ENCODE assay signal across 27 cellular contexts in the genomic region with DNA sequence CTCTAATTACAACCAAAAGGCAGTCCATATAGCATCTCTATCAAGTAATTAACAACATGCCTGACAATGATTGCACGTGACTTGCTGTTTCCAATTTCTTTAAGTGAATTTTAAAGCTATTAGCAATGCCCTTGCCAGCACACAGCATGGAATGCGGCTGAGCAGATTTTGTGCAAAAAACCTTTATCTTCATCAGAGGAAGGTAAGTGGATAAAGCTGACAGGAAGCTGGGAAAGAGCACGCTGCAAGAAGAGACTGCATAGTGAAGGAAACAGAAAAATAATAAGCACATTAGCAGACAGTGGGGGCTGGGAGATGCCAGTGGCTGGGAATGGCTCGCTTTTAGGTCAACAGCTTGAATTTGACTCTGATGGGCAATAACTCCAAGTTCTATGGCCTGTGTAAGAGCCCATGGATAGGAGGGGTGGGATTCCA.
DNase-seq lines count a peak whose midpoint lies in the region; ATAC-seq, FAIRE-seq and TF ChIP-seq lines count a peak whose summit lies in the region.
"Had no signal": no experiment of that assay in that cellular context is flagged by ENCODE, and none has a peak within 500 bp of the region (broad histone marks: within the 10 kb centered on the region; RNA-seq: fewer than 3 reads in every experiment).

No MANE protein-coding gene starts in this region.

- no peaks in the 10 kb centered on the region for H3K27me3 ChIP-seq in GM23338 (ENCODE audit: insufficient read depth)
- H3K27me3 ChIP-seq in H1 (replicated peaks in 1 of 4; ENCODE audit: control insufficient read depth in 3 of 4, extremely low read depth in 1 of 4, insufficient read depth in 3 of 4, low read length in 3 of 4) = no peaks in the 10 kb centered on the region
- H3K27me3 ChIP-seq in smooth muscle cell (ENCODE audit: low read depth) = no peaks in the 10 kb centered on the region
- H3K27me3 ChIP-seq: gastrocnemius medialis, hepatocyte, stomach, tibial artery had no signal

- no peak overlapping the region for H3K4me3 ChIP-seq in GM23338
- no peak overlapping the region for H3K4me3 ChIP-seq in H1 (ENCODE audit: extremely low read depth in 1 of 4, insufficient read depth in 2 of 4, low read depth in 3 of 4, low read length in 4 of 4)
- no peak overlapping the region for H3K4me3 ChIP-seq in smooth muscle cell
- H3K4me3 ChIP-seq: gastrocnemius medialis, GM23248, hepatocyte, stomach, tibial artery had no signal

- H2AFZ ChIP-seq in GM23338 (no peak overlapping the region), H1 (ENCODE audit: low read length) (no peak overlapping the region), smooth muscle cell (ENCODE audit: low read depth) (no peak overlapping the region)
- H2AFZ ChIP-seq: GM23248, hepatocyte had no signal

- H3F3A ChIP-seq in GM23338 (replicated peaks; ENCODE audit: low read depth) = no peaks in the 10 kb centered on the region
- no peaks in the 10 kb centered on the region for H3F3A ChIP-seq in smooth muscle cell (ENCODE audit: low read depth)

- H3K23me2 ChIP-seq in H1 (ENCODE audit: low read depth, low read length) = no peaks in the 10 kb centered on the region

- DNase-seq in GM23338 (ENCODE audit: low spot score) (no peak), NCI-H82 treated with DMSO at 0.1 percent for 48 hours (lab: John Stamatoyannopoulos, UW; ENCODE audit: unreplicated experiment) (peak; percentile 78), H1 (ENCODE audit: low read depth in 1 of 2, low spot score in 2 of 2) (no peak), smooth muscle cell (lab: John Stamatoyannopoulos, UW; ENCODE audit: unreplicated experiment) (no peak), NCI-H524 (lab: John Stamatoyannopoulos, UW) (no peak)
- DNase-seq: activated CD4-positive, alpha-beta T cell treated with anti-CD3 and anti-CD28 coated beads for 48 hours; activated CD8-positive, alpha-beta memory T cell treated with anti-CD3 and anti-CD28 coated beads for 24 hours; activated T-cell treated with anti-CD3 and anti-CD28 coated beads for 4 hours; amniotic stem cell; DMS79 treated with DMSO at 0.1 percent for 48 hours; gastrocnemius medialis; GM23248; NCI-H1092; NCI-H1694; right cardiac atrium; SHP77; stomach; tibial artery had no signal

- 0 out of 2 replicates have a peak overlapping the region, but pooled peaks have one; percentile 49 for H3K18ac ChIP-seq in H1 (ENCODE audit: extremely low read depth, low read length)

- FAIRE-seq in H1 (lab: Jason Lieb, UNC) = peak; percentile 7

- peaks cover 56% of the 10 kb centered on the region for H3K4me1 ChIP-seq in GM23338 (ENCODE audit: insufficient read depth)
- peaks cover 10 to 29% (median 25%) of the 10 kb centered on the region in 4 experiments for H3K4me1 ChIP-seq in H1 (replicated peaks in 1 of 4; ENCODE audit: control insufficient read depth in 3 of 4, insufficient read depth in 4 of 4, low read length in 3 of 4)
- H3K4me1 ChIP-seq in smooth muscle cell (ENCODE audit: low read depth) = peaks cover 25% of the 10 kb centered on the region

- H4K20me1 ChIP-seq in GM23338 (replicated peaks; ENCODE audit: insufficient read depth) (no peaks in the 10 kb centered on the region), H1 (replicated peaks in 1 of 2; ENCODE audit: control insufficient read depth in 1 of 2, insufficient read depth in 2 of 2, low read length in 2 of 2) (no peaks in the 10 kb centered on the region), smooth muscle cell (ENCODE audit: low read depth) (peaks cover 100% of the 10 kb centered on the region)

- TF ChIP-seq CTCF in GM23338 (conservative IDR thresholded peaks at IDR 0.05; ENCODE audit: low read depth in 2 of 2) = no peak
- TF ChIP-seq CTCF in H1 (IDR thresholded peaks at IDR 0.05; ENCODE audit: control extremely low read depth in 1 of 3, insufficient read depth in 1 of 3, low read depth in 1 of 3, low read length in 3 of 3) = no peak
- no peak for TF ChIP-seq CTCF in smooth muscle cell (IDR thresholded peaks at IDR 0.05; ENCODE audit: borderline replicate concordance, insufficient read depth, poor library complexity, severe bottlenecking)

- H3K79me2 ChIP-seq in GM23338 (replicated peaks; ENCODE audit: insufficient read depth) (no peaks in the 10 kb centered on the region), H1 (ENCODE audit: control insufficient read depth in 1 of 2, insufficient read depth in 2 of 2, low read length in 2 of 2) (peaks cover 0 to 4% of the 10 kb centered on the region in 2 experiments; a peak in 1 of 4 replicates), smooth muscle cell (ENCODE audit: low read depth) (peaks cover 91% of the 10 kb centered on the region)

- H3K27ac ChIP-seq in GM23338 (ENCODE audit: low read depth) = no peak overlapping the region
- no peak overlapping the region; the same call in 1 of the 2 replicates for H3K27ac ChIP-seq in H1 (ENCODE audit: low read depth, low read length)
- H3K27ac ChIP-seq in smooth muscle cell (ENCODE audit: low read depth) = no peak overlapping the region
- H3K27ac ChIP-seq: C4-2B, gastrocnemius medialis, GM23248, hepatocyte, neutrophil, stomach, tibial artery had no signal

- 0 out of 3 replicates have a peak overlapping the region, but pooled peaks have one; percentile 30 for H3K4me3 Mint-ChIP-seq in GM23338
- H3K4me3 Mint-ChIP-seq: activated naive CD4-positive, alpha-beta T cell treated with anti-CD3 and anti-CD28 coated beads, Interleukin-2, amount 50 U/mL, for 24 hours; memory B cell; T-helper 2 cell treated with Interferon-gamma antibody and Interleukin-4, amounts not matched to agents 5 μg/mL and 100 μg/mL, for 36 hours had no signal

- WGBS in H1 (ENCODE audit: extremely low coverage in 1 of 2, insufficient coverage in 1 of 2, insufficient read length in 1 of 2, insufficient replicate concordance in 2 of 2, low coverage in 1 of 2, low lambda C conversion rate in 2 of 2, missing lambda C conversion rate in 1 of 2), 2 experiments = 56% methylated on average over 4 of the region's 4 CpGs; no CpG with 5 or more reads in 1 of the 2 experiments
- 60% methylated on average over 4 of the region's 4 CpGs for WGBS in smooth muscle cell (ENCODE audit: low lambda C conversion rate)

- H3K23ac ChIP-seq in H1 (ENCODE audit: insufficient read length) = no peak overlapping the region

- H3K9me3 ChIP-seq in H1 (ENCODE audit: insufficient read depth in 2 of 2, low read depth in 1 of 2, low read length in 1 of 2) (no peaks in the 10 kb centered on the region), smooth muscle cell (replicated peaks; ENCODE audit: low read depth) (no peaks in the 10 kb centered on the region)
- H3K9me3 ChIP-seq: gastrocnemius medialis, neutrophil, stomach, tibial artery had no signal

- no peaks in the 10 kb centered on the region; the same call in 1 of the 2 replicates for H3K79me1 ChIP-seq in H1 (ENCODE audit: low read depth, low read length)

- H3K36me3 ChIP-seq in GM23338 (ENCODE audit: insufficient read depth) = no peaks in the 10 kb centered on the region
- H3K36me3 ChIP-seq in H1 (ENCODE audit: control insufficient read depth in 2 of 4, insufficient read depth in 4 of 4, low read length in 3 of 4) = no peaks in the 10 kb centered on the region
- no peaks in the 10 kb centered on the region for H3K36me3 ChIP-seq in smooth muscle cell (ENCODE audit: low read depth)
- H3K36me3 ChIP-seq: gastrocnemius medialis, neutrophil, stomach, tibial artery had no signal

- H3K4me1 Mint-ChIP-seq in GM23338 = peaks cover 72% of the 10 kb centered on the region
- H3K4me1 Mint-ChIP-seq: activated naive CD4-positive, alpha-beta T cell treated with anti-CD3 and anti-CD28 coated beads, Interleukin-2, amount 50 U/mL, for 24 hours had no signal

- no peaks in the 10 kb centered on the region for H3K36me3 Mint-ChIP-seq in GM23338 (ENCODE audit: low read depth)
- H3K36me3 Mint-ChIP-seq: activated naive CD4-positive, alpha-beta T cell treated with anti-CD3 and anti-CD28 coated beads, Interleukin-2, amount 50 U/mL, for 24 hours; memory B cell had no signal

- TF ChIP-seq POLR2A in H1 (IDR thresholded peaks at IDR 0.05; ENCODE audit: control extremely low read depth in 1 of 2, low read depth in 2 of 2, low read length in 2 of 2) = no peak

- H3K4me2 ChIP-seq in GM23338 (peak overlapping the region; percentile 11), H1 (ENCODE audit: insufficient read depth in 1 of 2, low read depth in 2 of 2, low read length in 2 of 2) (no peak overlapping the region), smooth muscle cell (peak overlapping the region; percentile 27)
- H3K4me2 ChIP-seq: hepatocyte had no signal

- peaks cover 2% of the 10 kb centered on the region for H3K27me3 Mint-ChIP-seq in GM23338 (ENCODE audit: insufficient read depth, low read depth, poor library complexity)

- no peak overlapping the region for H2BK120ac ChIP-seq in H1 (replicated peaks; ENCODE audit: low read depth, low read length)

- H3K14ac ChIP-seq in H1 (ENCODE audit: insufficient read length) = no peak overlapping the region

- H3K56ac ChIP-seq in H1 (replicated peaks; ENCODE audit: insufficient read length, low read depth, low read length) = no peak overlapping the region

- H4K8ac ChIP-seq in H1 (ENCODE audit: extremely low read depth, insufficient read depth, low read length) = no peak overlapping the region

- H3K27ac Mint-ChIP-seq in GM23338 = peak overlapping the region; percentile 86
- H3K27ac Mint-ChIP-seq: activated naive CD4-positive, alpha-beta T cell treated with anti-CD3 and anti-CD28 coated beads, Interleukin-2, amount 50 U/mL, for 24 hours; activated T-helper 2 cell treated with anti-CD3 and anti-CD28 coated beads, Interferon-gamma antibody, Interleukin-2, Interleukin-4, amounts not matched to agents 10 μg/mL and 5 μg/mL and 100 μg/mL, durations not matched to agents 14 hours and 24 hours and 36 hours; memory B cell; T-helper 2 cell treated with Interferon-gamma antibody and Interleukin-4, amounts not matched to agents 5 μg/mL and 100 μg/mL, for 36 hours had no signal

- no peak for TF ChIP-seq RAD21 in H1 (IDR thresholded peaks at IDR 0.05 in 1 of 2, conservative IDR thresholded peaks at IDR 0.05 in 1 of 2; ENCODE audit: low read depth in 2 of 2, low read length in 2 of 2)

- H2BK20ac ChIP-seq in H1 (ENCODE audit: low read length) = no peak overlapping the region

- no peak overlapping the region for H4K5ac ChIP-seq in H1 (ENCODE audit: insufficient read length, low read depth, low read length)

- no peaks in the 10 kb centered on the region for H3K9me3 Mint-ChIP-seq in GM23338
- H3K9me3 Mint-ChIP-seq: activated naive CD4-positive, alpha-beta T cell treated with anti-CD3 and anti-CD28 coated beads, Interleukin-2, amount 50 U/mL, for 24 hours; activated T-helper 2 cell treated with anti-CD3 and anti-CD28 coated beads, Interferon-gamma antibody, Interleukin-2, Interleukin-4, amounts not matched to agents 10 μg/mL and 5 μg/mL and 100 μg/mL, durations not matched to agents 14 hours and 24 hours and 36 hours; memory B cell; T-helper 2 cell treated with Interferon-gamma antibody and Interleukin-4, amounts not matched to agents 5 μg/mL and 100 μg/mL, for 36 hours had no signal

- H2BK15ac ChIP-seq in H1 (ENCODE audit: low read length) = no peak overlapping the region

- H2BK12ac ChIP-seq in H1 (ENCODE audit: low read depth, low read length) = no peak overlapping the region

- no peaks in the 10 kb centered on the region for H3K9me2 ChIP-seq in GM23338 (ENCODE audit: insufficient read depth)

- ATAC-seq in GM23338 (no peak), HG03196 (IDR thresholded peaks at IDR 0.05; ENCODE audit: unreplicated experiment) (no peak), GM21526 (IDR thresholded peaks at IDR 0.05; ENCODE audit: low FRiP score, unreplicated experiment) (no peak)
- ATAC-seq: gastrocnemius medialis, right cardiac atrium had no signal

- no peak overlapping the region; the same call in 1 of the 2 replicates for H2BK5ac ChIP-seq in H1 (ENCODE audit: low read depth, low read length)

- TF ChIP-seq EP300 in H1 (IDR thresholded peaks at IDR 0.05; ENCODE audit: borderline replicate concordance in 1 of 2, low read depth in 2 of 2, low read length in 2 of 2) = no peak

- CTCF ChIA-PET in H1 (lab: Charles Lee; ENCODE audit: partially characterized antibody) = interaction anchor here (1.0 to 4.7 kb wide), 4 partner anchors 16 to 399 kb away, joined by 3 to 21 read pairs (median 5); no protein-coding TSS in a partner anchor

- H3K9ac ChIP-seq in H1 (replicated peaks in 1 of 4; ENCODE audit: extremely low read depth in 1 of 4, low read depth in 3 of 4, low read length in 3 of 4) = no peak overlapping the region; a peak in 1 of 7 replicates
- H3K9ac ChIP-seq in smooth muscle cell (ENCODE audit: low read depth) = no peak overlapping the region
- H3K9ac ChIP-seq: GM23248 had no signal

- no peak overlapping the region for H4K91ac ChIP-seq in H1 (replicated peaks; ENCODE audit: insufficient read length, low read length)

- H2AK5ac ChIP-seq in H1 (ENCODE audit: low read depth, low read length) = no peak overlapping the region

- POLR2A ChIA-PET in H1 (lab: Charles Lee; ENCODE audit: partially characterized antibody) = interaction anchor here (1.3 kb wide), 1 partner anchor 11 kb away, joined by 5 read pairs; no protein-coding TSS in a partner anchor

- H3K4ac ChIP-seq in H1 (replicated peaks; ENCODE audit: insufficient read length, low read depth, low read length) = no peak overlapping the region

Comparison
In these comparisons a context has a peak if more than half of its experiments do, and no peak if none do; other contexts are left out.
1. H3K4me2 ChIP-seq: peak in GM23338 (single experiment) and smooth muscle cell (single experiment); none in H1 (0 of 2).